1 cellular context compared by ENCODE assay signal in the genomic region with DNA sequence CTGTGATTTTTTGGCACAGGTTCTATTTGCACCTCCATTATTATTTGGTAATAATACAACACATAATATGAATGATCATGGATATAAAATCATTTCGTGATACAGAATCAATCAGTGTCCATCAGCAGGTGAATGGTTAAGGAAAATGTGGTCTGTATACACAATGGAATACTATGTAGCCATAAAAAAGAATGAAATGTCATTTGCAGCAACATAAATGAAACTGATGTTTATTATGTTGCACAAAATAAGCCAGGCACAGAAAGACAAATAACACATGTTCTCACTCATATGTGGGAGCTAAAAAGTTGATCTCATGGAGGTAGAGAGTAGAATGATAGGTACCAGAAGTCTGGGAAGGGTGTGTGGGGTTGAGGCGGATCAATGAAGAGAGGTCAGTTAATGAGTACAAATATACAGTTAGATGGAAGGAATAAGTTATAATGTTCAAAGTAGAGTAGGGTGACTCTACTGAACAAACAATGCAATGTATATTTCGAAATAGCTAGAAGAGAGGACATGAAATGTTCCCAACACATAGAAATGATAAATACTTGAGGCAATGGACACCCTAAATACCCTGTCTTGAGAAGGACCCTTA.
TF ChIP-seq lines count a peak whose summit lies in the region.

No MANE protein-coding gene starts in this region.

TF ChIP-seq in H1, 55 proteins besides CTCF, POLR2A, EP300 and RAD21:
- TF ChIP-seq BACH1 (IDR thresholded peaks at IDR 0.05; ENCODE audit: low read length) (no peak), RBBP5 (IDR thresholded peaks at IDR 0.05; ENCODE audit: borderline replicate concordance, low read depth, low read length) (no peak), NRF1 (IDR thresholded peaks at IDR 0.05; ENCODE audit: low read depth, low read length) (no peak), CEBPB (IDR thresholded peaks at IDR 0.05; ENCODE audit: low read depth, low read length) (no peak), RNF2 (IDR thresholded peaks at IDR 0.05; ENCODE audit: borderline replicate concordance, low read depth, low read length, missing control alignments, poor library complexity, severe bottlenecking) (no peak), CHD2 (IDR thresholded peaks at IDR 0.05; ENCODE audit: low read length) (no peak), POLR2AphosphoS5 (IDR thresholded peaks at IDR 0.05; ENCODE audit: low read depth, low read length) (no peak), GTF2F1 (IDR thresholded peaks at IDR 0.05; ENCODE audit: borderline replicate concordance, low read depth, low read length) (no peak), CHD1 (IDR thresholded peaks at IDR 0.05; ENCODE audit: low read depth, low read length) (no peak), KDM1A (IDR thresholded peaks at IDR 0.05; ENCODE audit: borderline replicate concordance, low read length) (no peak), TAF7 (optimal IDR thresholded peaks at IDR 0.05; ENCODE audit: borderline replicate concordance, low read depth, low read length) (no peak), JUND (IDR thresholded peaks at IDR 0.05; ENCODE audit: low read length) (no peak), SP4 (IDR thresholded peaks at IDR 0.05; ENCODE audit: low read length) (no peak), TBP (IDR thresholded peaks at IDR 0.05; ENCODE audit: low read depth, low read length) (no peak), SRF (IDR thresholded peaks at IDR 0.05; ENCODE audit: low read depth, low read length) (no peak), BCL11A (IDR thresholded peaks at IDR 0.05; ENCODE audit: low read depth in 2 of 2, low read length in 2 of 2) (no peak)
- TF ChIP-seq, protein P1, sequence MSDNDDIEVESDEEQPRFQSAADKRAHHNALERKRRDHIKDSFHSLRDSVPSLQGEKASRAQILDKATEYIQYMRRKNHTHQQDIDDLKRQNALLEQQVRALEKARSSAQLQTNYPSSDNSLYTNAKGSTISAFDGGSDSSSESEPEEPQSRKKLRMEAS (IDR thresholded peaks at IDR 0.05), result no peak
- TF ChIP-seq, protein P2, sequence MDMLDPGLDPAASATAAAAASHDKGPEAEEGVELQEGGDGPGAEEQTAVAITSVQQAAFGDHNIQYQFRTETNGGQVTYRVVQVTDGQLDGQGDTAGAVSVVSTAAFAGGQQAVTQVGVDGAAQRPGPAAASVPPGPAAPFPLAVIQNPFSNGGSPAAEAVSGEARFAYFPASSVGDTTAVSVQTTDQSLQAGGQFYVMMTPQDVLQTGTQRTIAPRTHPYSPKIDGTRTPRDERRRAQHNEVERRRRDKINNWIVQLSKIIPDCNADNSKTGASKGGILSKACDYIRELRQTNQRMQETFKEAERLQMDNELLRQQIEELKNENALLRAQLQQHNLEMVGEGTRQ (IDR thresholded peaks at IDR 0.05; ENCODE audit: low read length), result no peak
- TF ChIP-seq, protein P3, sequence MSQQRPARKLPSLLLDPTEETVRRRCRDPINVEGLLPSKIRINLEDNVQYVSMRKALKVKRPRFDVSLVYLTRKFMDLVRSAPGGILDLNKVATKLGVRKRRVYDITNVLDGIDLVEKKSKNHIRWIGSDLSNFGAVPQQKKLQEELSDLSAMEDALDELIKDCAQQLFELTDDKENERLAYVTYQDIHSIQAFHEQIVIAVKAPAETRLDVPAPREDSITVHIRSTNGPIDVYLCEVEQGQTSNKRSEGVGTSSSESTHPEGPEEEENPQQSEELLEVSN (IDR thresholded peaks at IDR 0.05), result no peak
- TF ChIP-seq, protein P4, sequence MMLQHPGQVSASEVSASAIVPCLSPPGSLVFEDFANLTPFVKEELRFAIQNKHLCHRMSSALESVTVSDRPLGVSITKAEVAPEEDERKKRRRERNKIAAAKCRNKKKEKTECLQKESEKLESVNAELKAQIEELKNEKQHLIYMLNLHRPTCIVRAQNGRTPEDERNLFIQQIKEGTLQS (IDR thresholded peaks at IDR 0.05; ENCODE audit: insufficient read depth, low read depth, low read length), result no peak
